ENCODE assay signal across 15 cellular contexts in the genomic region with DNA sequence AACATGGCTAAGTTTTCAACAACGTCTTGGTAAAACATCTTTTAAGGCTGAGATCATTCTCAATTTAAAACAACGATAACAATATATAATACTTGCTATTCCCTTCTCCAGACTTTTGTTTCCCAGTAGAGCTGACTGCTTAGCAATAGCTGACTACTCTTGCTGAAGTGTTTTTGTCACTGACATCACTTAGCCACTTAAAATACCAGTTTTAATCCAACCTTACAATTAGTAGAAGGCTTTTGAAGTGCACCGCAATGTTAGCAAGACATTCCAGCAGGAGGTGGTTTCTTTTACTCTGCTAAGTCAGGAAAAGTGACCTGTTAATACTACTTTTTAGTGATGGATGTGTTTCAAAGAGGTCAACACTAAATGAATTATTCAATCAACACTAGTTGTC.
"Had no signal": no experiment of that assay in that cellular context is flagged by ENCODE, and none has a peak within 500 bp of the region (broad histone marks: within the 10 kb centered on the region; RNA-seq: fewer than 3 reads in every experiment).

No MANE protein-coding gene starts in this region.

- H3K36me3 ChIP-seq: suprapubic skin, upper lobe of left lung had no signal

- H3K4me3 Mint-ChIP-seq: activated T-cell treated with anti-CD3 and anti-CD28 coated beads, Interleukin-2, amount 50 U/mL, for 72 hours; natural killer cell treated with Interleukin-12 subunit alpha and Interleukin-12 subunit beta and Interleukin-15 and Interleukin-18, amount 100 ng/mL, for 72 hours; stimulated activated naive CD8-positive, alpha-beta T cell treated with anti-CD3 and anti-CD28 coated beads, Interleukin-15, Interleukin-2, amounts not matched to agents 100 ng/mL and 50 ng/mL, for 24 hours had no signal

- H3K27ac Mint-ChIP-seq: activated T-cell treated with anti-CD3 and anti-CD28 coated beads, Interleukin-2, amount 50 U/mL, for 72 hours; natural killer cell treated with Interleukin-12 subunit alpha and Interleukin-12 subunit beta and Interleukin-15 and Interleukin-18, amount 100 ng/mL, for 72 hours; stimulated activated naive CD8-positive, alpha-beta T cell treated with anti-CD3 and anti-CD28 coated beads, Interleukin-15, Interleukin-2, amounts not matched to agents 100 ng/mL and 50 ng/mL, for 24 hours had no signal

- H3K9me3 ChIP-seq: suprapubic skin, upper lobe of left lung had no signal

- H3K4me3 ChIP-seq: suprapubic skin, upper lobe of left lung had no signal

- H3K4me1 ChIP-seq: suprapubic skin had no signal

- H3K27me3 ChIP-seq: suprapubic skin, upper lobe of left lung had no signal

- H3K9me3 Mint-ChIP-seq: activated T-cell treated with anti-CD3 and anti-CD28 coated beads, Interleukin-2, amount 50 U/mL, for 72 hours; natural killer cell treated with Interleukin-12 subunit alpha and Interleukin-12 subunit beta and Interleukin-15 and Interleukin-18, amount 100 ng/mL, for 72 hours; stimulated activated naive CD8-positive, alpha-beta T cell treated with anti-CD3 and anti-CD28 coated beads, Interleukin-15, Interleukin-2, amounts not matched to agents 100 ng/mL and 50 ng/mL, for 24 hours had no signal

- H3K36me3 Mint-ChIP-seq: natural killer cell treated with Interleukin-12 subunit alpha and Interleukin-12 subunit beta and Interleukin-15 and Interleukin-18, amount 100 ng/mL, for 72 hours had no signal

- H3K27ac ChIP-seq: suprapubic skin, upper lobe of left lung had no signal

- ATAC-seq: activated T-cell treated with anti-CD3 and anti-CD28 coated beads, Interleukin-2, amount 50 U/mL, for 72 hours; natural killer cell treated with Interleukin-12 subunit alpha and Interleukin-12 subunit beta and Interleukin-15 and Interleukin-18, amount 100 ng/mL, for 72 hours had no signal

- DNase-seq: activated CD4-positive, alpha-beta T cell treated with anti-CD3 and anti-CD28 coated beads, Interleukin-2, amount 50 U/mL, for 4 hours; activated effector memory CD4-positive, alpha-beta T cell treated with anti-CD3 and anti-CD28 coated beads, Interleukin-2, amount 50 U/mL, for 16 hours; activated naive CD4-positive, alpha-beta T cell treated with anti-CD3 and anti-CD28 coated beads, Interleukin-2, amount 50 U/mL, for 16 hours; activated T-cell treated with anti-CD3 and anti-CD28 coated beads, Interleukin-2, amount 50 U/mL, for 72 hours; aorta; cerebellar nuclear complex; cortex of kidney; erythroblast; foreskin melanocyte; head of caudate nucleus; stimulated activated CD4-positive, alpha-beta T cell treated with anti-CD3 and anti-CD28 coated beads, Interleukin-2, amount 100 ng/mL, for 24 hours; upper lobe of left lung had no signal
